ENCODE assay signal across 9 cellular contexts in the genomic region with DNA sequence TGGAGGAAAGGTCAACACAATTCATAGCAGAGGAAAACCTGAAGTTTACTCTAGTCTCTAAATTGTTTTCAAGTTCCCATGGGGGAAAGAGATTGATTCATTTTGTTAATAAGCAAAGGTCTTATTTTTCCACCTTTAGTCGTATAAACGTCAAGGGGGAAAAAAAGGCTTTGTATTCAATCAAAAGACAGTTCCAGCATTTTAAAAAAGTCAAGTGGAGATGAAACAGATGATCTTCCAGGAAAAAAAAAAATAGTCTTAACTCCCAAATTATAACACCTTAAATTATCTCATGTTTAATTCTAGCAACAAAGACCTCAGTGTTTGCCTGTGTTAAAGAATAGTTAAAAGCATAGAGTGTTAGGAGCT.
DNase-seq lines count a peak whose midpoint lies in the region; ATAC-seq and TF ChIP-seq lines count a peak whose summit lies in the region.
"Had no signal": no experiment of that assay in that cellular context is flagged by ENCODE, and none has a peak within 500 bp of the region (broad histone marks: within the 10 kb centered on the region; RNA-seq: fewer than 3 reads in every experiment).

No MANE protein-coding gene starts in this region.

- H3K27ac Mint-ChIP-seq in activated naive CD8-positive, alpha-beta T cell treated with anti-CD3 and anti-CD28 coated beads for 36 hours = peak overlapping the region; percentile 96

- TF ChIP-seq EP300 in stomach (IDR thresholded peaks at IDR 0.05) = no peak

- peak overlapping the region; percentile 69 for H3K4me2 ChIP-seq in OCI-LY3 (ENCODE audit: low read length)

- peak overlapping the region; percentile 51 for H3K9ac ChIP-seq in OCI-LY3 (ENCODE audit: low read length)

- H3K27me3 ChIP-seq in OCI-LY3 (ENCODE audit: low read depth, low read length) (no peaks in the 10 kb centered on the region), left lung (no peaks in the 10 kb centered on the region), stomach (no peaks in the 10 kb centered on the region), MG63 (no peaks in the 10 kb centered on the region)

- peaks cover 70% of the 10 kb centered on the region for H3K4me1 Mint-ChIP-seq in activated naive CD8-positive, alpha-beta T cell treated with anti-CD3 and anti-CD28 coated beads for 36 hours

- peaks cover 31% of the 10 kb centered on the region for H3K36me3 Mint-ChIP-seq in activated naive CD8-positive, alpha-beta T cell treated with anti-CD3 and anti-CD28 coated beads for 36 hours

- H4K20me1 ChIP-seq in OCI-LY3 (ENCODE audit: insufficient read depth, low read length) = no peaks in the 10 kb centered on the region

- no peaks in the 10 kb centered on the region for H3K79me2 ChIP-seq in OCI-LY3 (ENCODE audit: low read length)

- H2AFZ ChIP-seq in OCI-LY3 (ENCODE audit: low read depth, low read length) = no peak overlapping the region; the same call in 1 of the 2 replicates

- 0 out of 2 replicates have a peak, but pooled peaks cover 2% of the 10 kb centered on the region for H3K9me3 ChIP-seq in OCI-LY3 (ENCODE audit: insufficient read depth, low read length)
- H3K9me3 ChIP-seq in left lung = no peaks in the 10 kb centered on the region
- H3K9me3 ChIP-seq in stomach = no peaks in the 10 kb centered on the region
- H3K9me3 ChIP-seq in MG63 = no peaks in the 10 kb centered on the region

- WGBS in stomach, 5 donors = 42 to 66% (median 47%) methylated on average over 2 of the region's 2 CpGs

- no peak for DNase-seq in activated naive CD8-positive, alpha-beta T cell treated with anti-CD3 and anti-CD28 coated beads for 36 hours
- DNase-seq in left lung (no peak), stomach (no peak), MG63 (no peak), NCI-H524 (lab: John Stamatoyannopoulos, UW) (no peak)
- DNase-seq: NCI-H1417 treated with DMSO at 0.1 percent for 48 hours had no signal

- H3K27me3 Mint-ChIP-seq in activated naive CD8-positive, alpha-beta T cell treated with anti-CD3 and anti-CD28 coated beads for 36 hours = no peaks in the 10 kb centered on the region

- intact Hi-C loops in left lung (cut with DNase I) (loop anchor here in 1 of 2 donors (10.0 kb wide), 1 partner anchor 383 kb away; no protein-coding TSS in a partner anchor), stomach (cut with DNase I; ENCODE audit: low total_unique reads) (no loop called here)

- peak overlapping the region; percentile 32 for H3K4me3 ChIP-seq in OCI-LY3 (ENCODE audit: low read length)
- H3K4me3 ChIP-seq in left lung = no peak overlapping the region
- no peak overlapping the region for H3K4me3 ChIP-seq in stomach
- H3K4me3 ChIP-seq in MG63 = no peak overlapping the region

- H3K9me3 Mint-ChIP-seq in activated naive CD8-positive, alpha-beta T cell treated with anti-CD3 and anti-CD28 coated beads for 36 hours = peaks cover 9% of the 10 kb centered on the region

- no peak overlapping the region for H3K4me3 Mint-ChIP-seq in activated naive CD8-positive, alpha-beta T cell treated with anti-CD3 and anti-CD28 coated beads for 36 hours

- no peak for TF ChIP-seq POLR2A in stomach (IDR thresholded peaks at IDR 0.05)

- H3K4me1 ChIP-seq in OCI-LY3 (ENCODE audit: low read length) (peaks cover 78% of the 10 kb centered on the region), left lung (peaks cover 31 to 49% of the 10 kb centered on the region in 2 donors), stomach (peaks cover 28 to 54% (median 43%) of the 10 kb centered on the region in 4 donors)

- TF ChIP-seq CTCF in OCI-LY3 (IDR thresholded peaks at IDR 0.05; ENCODE audit: low read depth, low read length) = no peak
- no peak for TF ChIP-seq CTCF in left lung (IDR thresholded peaks at IDR 0.05)
- no peak for TF ChIP-seq CTCF in stomach (IDR thresholded peaks at IDR 0.05)

- no peaks in the 10 kb centered on the region for H3K36me3 ChIP-seq in OCI-LY3 (replicated peaks; ENCODE audit: low read depth, low read length)
- no peaks in the 10 kb centered on the region for H3K36me3 ChIP-seq in left lung
- H3K36me3 ChIP-seq in stomach = no peaks in the 10 kb centered on the region
- peaks cover 2% of the 10 kb centered on the region; the same call in 1 of the 2 replicates for H3K36me3 ChIP-seq in MG63

- ATAC-seq in left lung = no peak
- ATAC-seq in HG03045 (IDR thresholded peaks at IDR 0.05; ENCODE audit: unreplicated experiment) = no peak
- ATAC-seq in HG02623 (IDR thresholded peaks at IDR 0.05; ENCODE audit: unreplicated experiment) = no peak

- H3K27ac ChIP-seq in OCI-LY3 (ENCODE audit: low read length) (peak overlapping the region; percentile 80), left lung (peak overlapping the region; percentile 73 to 85), stomach (peak overlapping the region; percentile 55 to 95 (median 92))
